18 cellular contexts compared by ENCODE assay signal in genomic region chr13:104382941-104383340, GRCh38.
"Had no signal": no experiment of that assay in that cellular context is flagged by ENCODE, and none has a peak within 500 bp of the region (broad histone marks: within the 10 kb centered on the region; RNA-seq: fewer than 3 reads in every experiment).

No MANE protein-coding gene starts in this region.

- H3K4me1 ChIP-seq: right atrium auricular region, tibial nerve had no signal

- FAIRE-seq: colon, urothelium cell line had no signal

- H3K27me3 ChIP-seq: right atrium auricular region, tibial nerve had no signal

- H3K36me3 ChIP-seq: right atrium auricular region, tibial nerve had no signal

- H3K27ac ChIP-seq: dorsolateral prefrontal cortex, epithelial cell of prostate, right atrium auricular region, skin epidermis, tibial nerve had no signal

- H3K9me3 ChIP-seq: right atrium auricular region, tibial nerve had no signal

- H3K4me3 ChIP-seq: dorsolateral prefrontal cortex, lung, right atrium auricular region, skin epidermis, tibial nerve had no signal

- ATAC-seq: activated CD4-positive, alpha-beta T cell treated with anti-CD3 and anti-CD28 coated beads for 36 hours; activated CD8-positive, alpha-beta memory T cell treated with anti-CD3 and anti-CD28 coated beads, Interleukin-2, amount 10 ng/mL, durations not matched to agents 7 days and 5 days; activated naive CD8-positive, alpha-beta T cell treated with anti-CD3 and anti-CD28 coated beads, Interleukin-2, amount 50 U/mL, for 24 hours; WTC11 had no signal

- DNase-seq: activated CD4-positive, alpha-beta memory T cell treated with anti-CD3 and anti-CD28 coated beads, Interleukin-2, amount 10 ng/mL, durations not matched to agents 7 days and 5 days; activated CD4-positive, alpha-beta T cell treated with anti-CD3 and anti-CD28 coated beads for 36 hours; activated CD8-positive, alpha-beta memory T cell treated with anti-CD3 and anti-CD28 coated beads, Interleukin-2, amount 10 ng/mL, durations not matched to agents 7 days and 5 days; activated naive CD4-positive, alpha-beta T cell treated with anti-CD3 and anti-CD28 coated beads, Interleukin-2, amount 10 ng/mL, durations not matched to agents 7 days and 5 days; activated naive CD8-positive, alpha-beta T cell treated with anti-CD3 and anti-CD28 coated beads, Interleukin-2, amount 50 U/mL, for 24 hours; aorta; central memory CD4-positive, alpha-beta T cell; dorsolateral prefrontal cortex; nephron progenitor cell; nucleus accumbens had no signal
